Comparison of ENCODE assay signal across 8 cellular contexts in genomic region chr19:47231215-47232054, GRCh38. TPM values are rescaled to one million over a fixed set of nuclear protein-coding genes. Genes with fewer than 3 reads are reported as not detected.
A peak's percentile ranks its signal among the peaks of the same experiment; 100 is the strongest.
DNase-seq lines count a peak whose midpoint lies in the region; ATAC-seq, FAIRE-seq and TF ChIP-seq lines count a peak whose summit lies in the region.

No MANE protein-coding gene starts in this region.

- no peaks in the 10 kb centered on the region for H3K27me3 ChIP-seq in astrocyte (ENCODE audit: insufficient read depth, low read length)
- no peaks in the 10 kb centered on the region for H3K27me3 ChIP-seq in hepatocyte
- no peaks in the 10 kb centered on the region for H3K27me3 ChIP-seq in vagina

- H3K4me3 ChIP-seq in astrocyte (ENCODE audit: insufficient read depth, low read depth, low read length) (peak overlapping the region; percentile 89), hepatocyte (peak overlapping the region; percentile 30), vagina (peak overlapping the region; percentile 85 to 95)

- TF ChIP-seq CTCF in astrocyte (IDR thresholded peaks at IDR 0.05; ENCODE audit: insufficient read depth, low read depth, low read length) (no peak), hepatocyte (IDR thresholded peaks at IDR 0.05; ENCODE audit: poor library complexity) (no peak), vagina (IDR thresholded peaks at IDR 0.05) (no peak)

- H3K27ac ChIP-seq in astrocyte (ENCODE audit: low read depth, low read length) (peak overlapping the region; percentile 94), hepatocyte (peak overlapping the region; percentile 84), vagina (peak overlapping the region; percentile 100)

- H3K4me3 Mint-ChIP-seq in T-helper 2 cell treated with Interferon-gamma antibody and Interleukin-4, amounts not matched to agents 5 μg/mL and 100 μg/mL, for 36 hours = peak overlapping the region; percentile 69
- H3K4me3 Mint-ChIP-seq in astrocyte (ENCODE audit: unreplicated experiment) = peak overlapping the region; percentile 84

- H3K36me3 ChIP-seq in astrocyte (ENCODE audit: insufficient read depth, low read length) (no peaks in the 10 kb centered on the region), hepatocyte (replicated peaks; ENCODE audit: insufficient read depth, low read depth) (no peaks in the 10 kb centered on the region), vagina (no peaks in the 10 kb centered on the region)

- H3K27me3 Mint-ChIP-seq in T-helper 2 cell treated with Interferon-gamma antibody and Interleukin-4, amounts not matched to agents 5 μg/mL and 100 μg/mL, for 36 hours (ENCODE audit: low read depth) = peaks cover 4% of the 10 kb centered on the region
- H3K27me3 Mint-ChIP-seq in astrocyte (ENCODE audit: low read depth, unreplicated experiment) = no peaks in the 10 kb centered on the region

- peak overlapping the region; percentile 80 for H2AFZ ChIP-seq in astrocyte (ENCODE audit: low read depth, low read length)
- H2AFZ ChIP-seq in hepatocyte = no peak overlapping the region

- peak; percentile 37 for ATAC-seq in GM19035 (IDR thresholded peaks at IDR 0.05; ENCODE audit: unreplicated experiment)

- H3K4me1 ChIP-seq in astrocyte (ENCODE audit: insufficient read depth, low read length) = peaks cover 46% of the 10 kb centered on the region
- peaks cover 35% of the 10 kb centered on the region for H3K4me1 ChIP-seq in hepatocyte (ENCODE audit: insufficient read depth)
- H3K4me1 ChIP-seq in vagina = peaks cover 49% of the 10 kb centered on the region

- no peak for TF ChIP-seq POLR2A in vagina (IDR thresholded peaks at IDR 0.05)

- H3K79me2 ChIP-seq in astrocyte (ENCODE audit: insufficient read depth, low read length) (peaks cover 43% of the 10 kb centered on the region), hepatocyte (peaks cover 26% of the 10 kb centered on the region)

- H3K4me2 ChIP-seq in astrocyte (ENCODE audit: low read length) (peak overlapping the region; percentile 100), hepatocyte (peak overlapping the region; percentile 98)

- H3K27ac Mint-ChIP-seq in T-helper 2 cell treated with Interferon-gamma antibody and Interleukin-4, amounts not matched to agents 5 μg/mL and 100 μg/mL, for 36 hours = peak overlapping the region; percentile 86
- peak overlapping the region; percentile 97 for H3K27ac Mint-ChIP-seq in astrocyte (ENCODE audit: unreplicated experiment)

- no peaks in the 10 kb centered on the region for H3K9me3 Mint-ChIP-seq in T-helper 2 cell treated with Interferon-gamma antibody and Interleukin-4, amounts not matched to agents 5 μg/mL and 100 μg/mL, for 36 hours
- peaks cover 2% of the 10 kb centered on the region for H3K9me3 Mint-ChIP-seq in astrocyte (ENCODE audit: unreplicated experiment)

- peaks cover 21% of the 10 kb centered on the region for H3K4me1 Mint-ChIP-seq in T-helper 2 cell treated with Interferon-gamma antibody and Interleukin-4, amounts not matched to agents 5 μg/mL and 100 μg/mL, for 36 hours (ENCODE audit: low read depth)
- peaks cover 14% of the 10 kb centered on the region for H3K4me1 Mint-ChIP-seq in astrocyte (ENCODE audit: low read depth, unreplicated experiment)

- intact Hi-C loops in vagina (cut with DNase I) = no loop called here

- WGBS in hepatocyte (ENCODE audit: low lambda C conversion rate, missing lambda C conversion rate) = 15% methylated on average over 19 of the region's 51 CpGs

- no peak for FAIRE-seq in astrocyte (lab: Jason Lieb, UNC)

- no peaks in the 10 kb centered on the region for H3K36me3 Mint-ChIP-seq in T-helper 2 cell treated with Interferon-gamma antibody and Interleukin-4, amounts not matched to agents 5 μg/mL and 100 μg/mL, for 36 hours (ENCODE audit: low read depth)
- H3K36me3 Mint-ChIP-seq in astrocyte (ENCODE audit: low read depth, unreplicated experiment) = peaks cover 2% of the 10 kb centered on the region

- DNase-seq in AML-193 (lab: John Stamatoyannopoulos, UW) (peak; percentile 29 to 36), LHCN-M2 (ENCODE audit: low read depth) (peak; percentile 80), astrocyte (ENCODE audit: low read depth) (peak; percentile 81), hepatocyte (ENCODE audit: low spot score) (peak; percentile 95), retina (peak; percentile 71), vagina (ENCODE audit: extremely low spot score in 2 of 2) (peak in 1 of 2 donors; percentile 93)
- peak; percentile 90 for DNase-seq in T-helper 2 cell treated with Interferon-gamma antibody and Interleukin-4, amounts not matched to agents 5 μg/mL and 100 μg/mL, for 36 hours (ENCODE audit: low spot score)

- H3K9me3 ChIP-seq in astrocyte (ENCODE audit: insufficient read depth, low read depth, low read length) (no peaks in the 10 kb centered on the region), hepatocyte (ENCODE audit: low read depth) (no peaks in the 10 kb centered on the region), vagina (no peaks in the 10 kb centered on the region)

- peak overlapping the region; percentile 88 for H3K9ac ChIP-seq in astrocyte (ENCODE audit: low read length)

- H3K9me2 ChIP-seq in hepatocyte (replicated peaks; ENCODE audit: insufficient read depth) = no peaks in the 10 kb centered on the region

- H4K20me1 ChIP-seq in astrocyte (ENCODE audit: insufficient read depth, low read length) (peaks cover 20% of the 10 kb centered on the region), hepatocyte (ENCODE audit: insufficient read depth, poor library complexity, severe bottlenecking) (peaks cover 2% of the 10 kb centered on the region)

RNA-seq across cellular contexts. Expression of gene BBC3, which starts 0.4 kb away (rescaled TPM):
- 3.3 and 6.8 TPM in 2 replicates for total RNA-seq in LHCN-M2 (2014; rRNA removed)
- 4.0 TPM for polyA plus RNA-seq in LHCN-M2 (2012)
- 43.5 and 54.6 TPM in 2 replicates for total RNA-seq in astrocyte
- 8.0 and 9.9 TPM in 2 replicates for total RNA-seq in hepatocyte
- polyA plus RNA-seq in hepatocyte = 14.7 and 22.0 TPM in 2 replicates
- 4.7 TPM for total RNA-seq in vagina

RNA-seq across cellular contexts. Expression of gene CCDC9, which starts 24.9 kb away (rescaled TPM):
- 4.9 and 16.2 TPM in 2 replicates for total RNA-seq in LHCN-M2 (2014; rRNA removed)
- polyA plus RNA-seq in LHCN-M2 (2012) = 18.9 TPM
- total RNA-seq in astrocyte = 44.6 and 45.5 TPM in 2 replicates
- total RNA-seq in hepatocyte = 5.2 and 7.9 TPM in 2 replicates
- 13.0 and 19.6 TPM in 2 replicates for polyA plus RNA-seq in hepatocyte
- total RNA-seq in vagina = 19.2 TPM

RNA-seq across cellular contexts. Expression of gene INAFM1, which starts 43.2 kb away (rescaled TPM):
- 0.51 and 0.80 TPM in 2 replicates for total RNA-seq in LHCN-M2 (2014; rRNA removed)
- 7.5 TPM for polyA plus RNA-seq in LHCN-M2 (2012)
- total RNA-seq in astrocyte = 23.6 and 25.7 TPM in 2 replicates
- 1.7 and 1.9 TPM in 2 replicates for total RNA-seq in hepatocyte
- 11.9 and 13.8 TPM in 2 replicates for polyA plus RNA-seq in hepatocyte
- total RNA-seq in vagina = 18.9 TPM

Comparison
In these comparisons a context has a peak if more than half of its experiments do, and no peak if none do; other contexts are left out.
1. H3K4me3 ChIP-seq: peak in every context shown above with its lines; median percentile 90 in vagina; 89 in astrocyte; 30 in hepatocyte.